ENCODE assay signal across 18 cellular contexts in the genomic region with DNA sequence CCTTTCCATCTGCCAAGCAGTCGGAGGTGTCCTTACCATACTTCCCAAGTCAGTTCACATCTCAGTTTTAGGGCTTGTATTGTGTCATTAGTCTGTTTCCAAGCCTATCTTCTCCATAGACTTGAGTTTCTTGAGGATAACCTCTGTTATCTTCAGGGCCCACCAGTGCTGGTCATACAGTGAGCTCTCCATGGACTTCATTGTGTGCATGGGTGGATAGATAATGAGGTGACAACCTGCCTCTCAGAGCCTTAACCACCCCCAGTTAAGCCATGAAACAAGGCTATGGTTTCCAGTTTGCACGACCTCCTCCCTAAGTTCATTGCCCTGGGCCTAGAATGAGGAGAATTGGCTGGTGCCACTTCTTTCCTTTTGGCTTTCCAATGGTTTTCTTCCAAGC. TPM values are rescaled to one million over a fixed set of nuclear protein-coding genes. Genes with fewer than 3 reads are reported as not detected.
A peak's percentile ranks its signal among the peaks of the same experiment; 100 is the strongest.
DNase-seq lines count a peak whose midpoint lies in the region; ATAC-seq and TF ChIP-seq lines count a peak whose summit lies in the region.
"Had no signal": no experiment of that assay in that cellular context is flagged by ENCODE, and none has a peak within 500 bp of the region (broad histone marks: within the 10 kb centered on the region; RNA-seq: fewer than 3 reads in every experiment).

No MANE protein-coding gene starts in this region.

- no peak overlapping the region; the same call in 1 of the 2 replicates for H3K27ac ChIP-seq in BLaER1
- H3K27ac ChIP-seq in SK-N-MC, result peak overlapping the region; percentile 50; the same call in 1 of the 2 replicates
- no peak overlapping the region for H3K27ac ChIP-seq in trophoblast cell (ENCODE audit: low read depth, low read length)
- H3K27ac ChIP-seq: 22Rv1, A549, HL-60 had no signal

- DNase-seq in SK-N-MC (ENCODE audit: low read depth, low spot score), result no peak
- DNase-seq in neural crest cell (ENCODE audit: low read depth, low spot score), result no peak
- DNase-seq in NCI-H1048 (lab: John Stamatoyannopoulos, UW), result no peak
- DNase-seq in trophoblast cell, result no peak
- DNase-seq in left colon, result no peak
- DNase-seq: Caco-2; CD4-positive, alpha-beta T cell; GOT3; H7; HFFc6 had no signal

- H2AK5ac ChIP-seq in trophoblast cell (ENCODE audit: low read length), result no peak overlapping the region

- H2BK5ac ChIP-seq in trophoblast cell (ENCODE audit: low read depth, low read length, poor library complexity), result no peak overlapping the region

- no peak overlapping the region for H3K4me3 ChIP-seq in BLaER1
- no peak overlapping the region for H3K4me3 ChIP-seq in SK-N-MC
- no peak overlapping the region for H3K4me3 ChIP-seq in trophoblast cell (ENCODE audit: low read depth, low read length)
- H3K4me3 ChIP-seq: A549 had no signal

- peaks cover 9% of the 10 kb centered on the region for H3K9me3 Mint-ChIP-seq in dendritic cell treated with granulocyte-macrophage colony-stimulating factor and Interleukin-4, amounts not matched to agents 40 ng/mL and 50 ng/mL, for 4 days
- H3K9me3 Mint-ChIP-seq in neural crest cell, result peaks cover 4% of the 10 kb centered on the region
- H3K9me3 Mint-ChIP-seq: CD4-positive, alpha-beta T cell; HFFc6 had no signal

- no peak overlapping the region for H3K23ac ChIP-seq in trophoblast cell (ENCODE audit: low read length)

- H4K12ac ChIP-seq in trophoblast cell (ENCODE audit: low read depth, low read length), result no peak overlapping the region

- H3K4me2 ChIP-seq in BLaER1 (0 out of 2 replicates have a peak overlapping the region, but pooled peaks have one; percentile 2), trophoblast cell (ENCODE audit: low read length) (no peak overlapping the region)
- H3K4me2 ChIP-seq: A549 had no signal

- H3K4me3 Mint-ChIP-seq in dendritic cell treated with granulocyte-macrophage colony-stimulating factor and Interleukin-4, amounts not matched to agents 40 ng/mL and 50 ng/mL, for 4 days, result no peak overlapping the region
- no peak overlapping the region for H3K4me3 Mint-ChIP-seq in neural crest cell
- H3K4me3 Mint-ChIP-seq: B cell; CD4-positive, alpha-beta T cell; HFFc6 had no signal

- H3K36me3 Mint-ChIP-seq in dendritic cell treated with granulocyte-macrophage colony-stimulating factor and Interleukin-4, amounts not matched to agents 40 ng/mL and 50 ng/mL, for 4 days (ENCODE audit: low read depth), result peaks cover 10% of the 10 kb centered on the region
- H3K36me3 Mint-ChIP-seq in neural crest cell (ENCODE audit: low read depth), result no peaks in the 10 kb centered on the region

- intact Hi-C loops in dendritic cell treated with granulocyte-macrophage colony-stimulating factor and Interleukin-4, amounts not matched to agents 40 ng/mL and 50 ng/mL, for 4 days (cut with micrococcal nuclease), result loop anchor here (5.0 kb wide), 2 partner anchors 62 to 92 kb away; no protein-coding TSS in a partner anchor
- intact Hi-C loops in left colon (cut with DNase I, micrococcal nuclease), result no loop called here

- H3K79me2 ChIP-seq in trophoblast cell (ENCODE audit: control insufficient read depth, insufficient read depth, low read length, poor library complexity), result peaks cover 2% of the 10 kb centered on the region

- H3K4me1 ChIP-seq in BLaER1 (peaks cover 52% of the 10 kb centered on the region), trophoblast cell (ENCODE audit: control insufficient read depth in 1 of 2, insufficient read depth in 2 of 2, low read length in 2 of 2) (peaks cover 11 to 14% of the 10 kb centered on the region in 2 experiments)
- H3K4me1 ChIP-seq: A549 had no signal

- H2BK12ac ChIP-seq in trophoblast cell (ENCODE audit: low read length), result no peak overlapping the region

- H3K27me3 ChIP-seq in BLaER1 (no peaks in the 10 kb centered on the region), trophoblast cell (ENCODE audit: insufficient read depth, low read length) (no peaks in the 10 kb centered on the region)

- H3K27ac Mint-ChIP-seq in dendritic cell treated with granulocyte-macrophage colony-stimulating factor and Interleukin-4, amounts not matched to agents 40 ng/mL and 50 ng/mL, for 4 days, result peak overlapping the region; percentile 98
- H3K27ac Mint-ChIP-seq in neural crest cell (ENCODE audit: unreplicated experiment), result peak overlapping the region; percentile 40
- H3K27ac Mint-ChIP-seq: B cell; CD4-positive, alpha-beta T cell; HFFc6 had no signal

- H4K20me1 ChIP-seq in BLaER1, result no peaks in the 10 kb centered on the region

- no peaks in the 10 kb centered on the region for H3K27me3 Mint-ChIP-seq in dendritic cell treated with granulocyte-macrophage colony-stimulating factor and Interleukin-4, amounts not matched to agents 40 ng/mL and 50 ng/mL, for 4 days
- H3K27me3 Mint-ChIP-seq in neural crest cell (ENCODE audit: low read depth), result no peaks in the 10 kb centered on the region

- H3K36me3 ChIP-seq in BLaER1 (no peaks in the 10 kb centered on the region), SK-N-MC (ENCODE audit: insufficient read depth, low read length) (no peaks in the 10 kb centered on the region), trophoblast cell (ENCODE audit: control insufficient read depth in 1 of 2, insufficient read depth in 2 of 2, low read length in 2 of 2) (no peaks in the 10 kb centered on the region)

- H3K14ac ChIP-seq in trophoblast cell (ENCODE audit: low read length), result no peak overlapping the region

- no CpG with 5 or more reads among the region's 2 CpGs for WGBS in trophoblast cell (ENCODE audit: extremely low coverage, insufficient coverage, insufficient read length)

- no peak overlapping the region for H4K8ac ChIP-seq in trophoblast cell (ENCODE audit: low read depth, low read length)

- H2AFZ ChIP-seq in trophoblast cell (ENCODE audit: insufficient read depth, low read length, poor library complexity), result no peak overlapping the region

- H3K9me3 ChIP-seq in BLaER1, result peaks cover 2% of the 10 kb centered on the region; the same call in 1 of the 2 replicates
- no peaks in the 10 kb centered on the region for H3K9me3 ChIP-seq in SK-N-MC (ENCODE audit: low read depth, low read length)
- no peaks in the 10 kb centered on the region for H3K9me3 ChIP-seq in trophoblast cell (ENCODE audit: insufficient read depth, low read depth, low read length)
- H3K9me3 ChIP-seq: A549, Caco-2 had no signal

- H3K4me1 Mint-ChIP-seq in dendritic cell treated with granulocyte-macrophage colony-stimulating factor and Interleukin-4, amounts not matched to agents 40 ng/mL and 50 ng/mL, for 4 days (ENCODE audit: low read depth), result peaks cover 63% of the 10 kb centered on the region
- H3K4me1 Mint-ChIP-seq in neural crest cell, result no peaks in the 10 kb centered on the region
- H3K4me1 Mint-ChIP-seq: B cell had no signal

- no peak overlapping the region for H3K9ac ChIP-seq in BLaER1
- H3K9ac ChIP-seq in SK-N-MC (ENCODE audit: insufficient read length), result no peak overlapping the region
- H3K9ac ChIP-seq in trophoblast cell (ENCODE audit: low read length), result no peak overlapping the region

- H2BK120ac ChIP-seq in trophoblast cell (ENCODE audit: insufficient read depth, low read length, poor library complexity), result no peak overlapping the region

- no peak overlapping the region for H3K4ac ChIP-seq in trophoblast cell (ENCODE audit: low read depth, low read length)

- no peak overlapping the region for H3K18ac ChIP-seq in trophoblast cell (ENCODE audit: low read length)

- ATAC-seq in SK-N-SH treated with all-trans-retinoic acid at 6 μM for 48 hours (no peak), left colon (no peak)
- ATAC-seq: A549, HCT116 had no signal

- TF ChIP-seq CTCF in neural crest cell (conservative IDR thresholded peaks at IDR 0.05), result no peak

- H3K79me1 ChIP-seq in trophoblast cell (ENCODE audit: low read length), result peaks cover 3% of the 10 kb centered on the region

- H4K91ac ChIP-seq in trophoblast cell (ENCODE audit: low read depth, low read length), result no peak overlapping the region

TF ChIP-seq in SK-N-SH treated with all-trans-retinoic acid at 6 μM for 48 hours, 23 proteins besides CTCF, POLR2A, EP300 and RAD21 (continues in another document):
- TF ChIP-seq RARB (CRISPR knock-in tag; IDR thresholded peaks at IDR 0.05) (no peak), TSHZ2 (CRISPR knock-in tag; IDR thresholded peaks at IDR 0.05) (no peak), CSDC2 (CRISPR knock-in tag; IDR thresholded peaks at IDR 0.05) (no peak), TCF4 (CRISPR knock-in tag; IDR thresholded peaks at IDR 0.05; ENCODE audit: borderline replicate concordance) (no peak), ZFP30 (CRISPR knock-in tag; IDR thresholded peaks at IDR 0.05) (no peak), ISL1 (CRISPR knock-in tag; IDR thresholded peaks at IDR 0.05) (no peak), ZC3H10 (CRISPR knock-in tag; IDR thresholded peaks at IDR 0.05) (no peak), TOX (CRISPR knock-in tag; IDR thresholded peaks at IDR 0.05; ENCODE audit: borderline replicate concordance) (no peak), PPARA (CRISPR knock-in tag; IDR thresholded peaks at IDR 0.05; ENCODE audit: borderline replicate concordance) (no peak), GLIS3 (CRISPR knock-in tag; IDR thresholded peaks at IDR 0.05) (no peak)

RNA-seq across cellular contexts. Expression of gene WAC, which starts 38.5 kb away (rescaled TPM):
- total RNA-seq in neural crest cell, result 123 and 137 TPM in 2 replicates
- 143 and 144 TPM in 2 replicates for polyA plus RNA-seq in trophoblast cell (2013)
- total RNA-seq in left colon, result 100 to 1,000 TPM in 1 of 2 donors, 10 to 100 TPM in 1; 96.9 to 112 TPM
